22 cellular contexts compared by ENCODE assay signal in genomic region chr21:46442938-46443337, GRCh38. TPM values are rescaled to one million over a fixed set of nuclear protein-coding genes. Genes with fewer than 3 reads are reported as not detected.
DNase-seq lines count a peak whose midpoint lies in the region; ATAC-seq, FAIRE-seq and TF ChIP-seq lines count a peak whose summit lies in the region.
"Had no signal": no experiment of that assay in that cellular context is flagged by ENCODE, and none has a peak within 500 bp of the region (broad histone marks: within the 10 kb centered on the region; RNA-seq: fewer than 3 reads in every experiment).

No MANE protein-coding gene starts in this region.

- H3K4me1 Mint-ChIP-seq in activated CD8-positive, alpha-beta T cell treated with anti-CD3 and anti-CD28 coated beads, Interleukin-2, amount 10 ng/mL, durations not matched to agents 7 days and 5 days (ENCODE audit: low read depth), result peaks cover 8% of the 10 kb centered on the region

- no peak for TF ChIP-seq CTCF in HepG2 (CRISPR knock-in tag; IDR thresholded peaks at IDR 0.05)
- no peak for TF ChIP-seq CTCF in right lobe of liver (IDR thresholded peaks at IDR 0.05)

- no peak overlapping the region for H3K4me2 ChIP-seq in HepG2 (ENCODE audit: low read depth, low read length)
- H3K4me2 ChIP-seq: PC-9, SK-N-SH had no signal

- CTCF ChIA-PET in HepG2 (lab: Yijun Ruan, JAX; ENCODE audit: low intra/inter-chr PET ratio, low total read pairs), result no interaction called here
- CTCF ChIA-PET in activated CD8-positive, alpha-beta T cell treated with anti-CD3 and anti-CD28 coated beads, Interleukin-2, amount 10 ng/mL, durations not matched to agents 7 days and 5 days (lab: Charles Lee), result no interaction called here

- intact Hi-C loops in HepG2 (cut with micrococcal nuclease; ENCODE audit: unreplicated experiment), result no loop called here
- intact Hi-C loops in right lobe of liver (cut with DNase I), result no loop called here

- no peak for TF ChIP-seq RAD21 in HepG2 (CRISPR knock-in tag; IDR thresholded peaks at IDR 0.05)

- no peaks in the 10 kb centered on the region for H3K9me3 Mint-ChIP-seq in activated CD8-positive, alpha-beta T cell treated with anti-CD3 and anti-CD28 coated beads, Interleukin-2, amount 10 ng/mL, durations not matched to agents 7 days and 5 days (ENCODE audit: insufficient read depth)

- H2AFZ ChIP-seq in HepG2 (ENCODE audit: low read length), result no peak overlapping the region
- H2AFZ ChIP-seq: PC-9 had no signal

- peaks cover 71% of the 10 kb centered on the region for H3K36me3 Mint-ChIP-seq in activated CD8-positive, alpha-beta T cell treated with anti-CD3 and anti-CD28 coated beads, Interleukin-2, amount 10 ng/mL, durations not matched to agents 7 days and 5 days (ENCODE audit: low read depth)

- in situ Hi-C loops in HepG2 (cut with HindIII; ENCODE audit: extremely low pct_ligation_motif_present, low pct_unique_long_range_greater_than_20kb), result no loop called here

- no peaks in the 10 kb centered on the region for H3K27me3 Mint-ChIP-seq in activated CD8-positive, alpha-beta T cell treated with anti-CD3 and anti-CD28 coated beads, Interleukin-2, amount 10 ng/mL, durations not matched to agents 7 days and 5 days (ENCODE audit: low read depth)

- no peaks in the 10 kb centered on the region for H4K20me1 ChIP-seq in HepG2 (ENCODE audit: insufficient read depth, low read length)

- H3K4me3 Mint-ChIP-seq in activated CD8-positive, alpha-beta T cell treated with anti-CD3 and anti-CD28 coated beads, Interleukin-2, amount 10 ng/mL, durations not matched to agents 7 days and 5 days, result no peak overlapping the region

- H3K4me1 ChIP-seq in HepG2 (ENCODE audit: insufficient read depth, low read length) (peaks cover 11% of the 10 kb centered on the region), right lobe of liver (peaks cover 0 to 8% (median 0%) of the 10 kb centered on the region in 4 donors), iPS-18a (ENCODE audit: control insufficient read depth, low read depth, low read length) (peaks cover 4% of the 10 kb centered on the region)
- H3K4me1 ChIP-seq: pancreas had no signal

- TF ChIP-seq EP300 in HepG2 (IDR thresholded peaks at IDR 0.05; ENCODE audit: low read depth in 2 of 2, low read length in 2 of 2), result no peak
- TF ChIP-seq EP300 in HepG2 (CRISPR knock-in tag; IDR thresholded peaks at IDR 0.05; ENCODE audit: borderline replicate concordance), result no peak

- H3K9ac ChIP-seq in HepG2 (ENCODE audit: insufficient read depth, low read depth, low read length) (no peak overlapping the region), iPS-18a (ENCODE audit: low read length) (no peak overlapping the region)
- H3K9ac ChIP-seq: SK-N-SH had no signal

- WGBS in HepG2 (ENCODE audit: low lambda C conversion rate), result 96% methylated on average over 14 of the region's 15 CpGs
- WGBS in right lobe of liver (ENCODE audit: insufficient coverage, low coverage, low lambda C conversion rate, missing lambda C conversion rate), result 87% methylated on average over 12 of the region's 15 CpGs

- no peak for FAIRE-seq in HepG2 (lab: Jason Lieb, UNC)
- FAIRE-seq: pancreas, small intestine had no signal

- peak overlapping the region; percentile 50 for H3K27ac Mint-ChIP-seq in activated CD8-positive, alpha-beta T cell treated with anti-CD3 and anti-CD28 coated beads, Interleukin-2, amount 10 ng/mL, durations not matched to agents 7 days and 5 days

- H3K9me3 ChIP-seq in HepG2 (ENCODE audit: low read length) (no peaks in the 10 kb centered on the region), right lobe of liver (no peaks in the 10 kb centered on the region), iPS-18a (ENCODE audit: control insufficient read depth, low read depth, low read length) (no peaks in the 10 kb centered on the region)
- H3K9me3 ChIP-seq: adrenal gland, pancreas, SK-N-SH, thoracic aorta had no signal

- TF ChIP-seq POLR2A in HepG2 (IDR thresholded peaks at IDR 0.05; ENCODE audit: insufficient read depth in 1 of 2, low read depth in 2 of 2, low read length in 2 of 2) (no peak), right lobe of liver (IDR thresholded peaks at IDR 0.05) (no peak)

- no TSS peak for BruUV-seq in HepG2 (replicated peaks; lab: Mats Ljungman, UMichigan)

- no peaks in the 10 kb centered on the region for H3K79me2 ChIP-seq in HepG2 (ENCODE audit: insufficient read depth, low read length)

- H3K27me3 ChIP-seq in HepG2 (ENCODE audit: control insufficient read depth in 1 of 2, insufficient read depth in 2 of 2, low read length in 2 of 2) (no peaks in the 10 kb centered on the region), right lobe of liver (no peaks in the 10 kb centered on the region), iPS-18a (ENCODE audit: control insufficient read depth, insufficient read depth, low read length) (no peaks in the 10 kb centered on the region)
- H3K27me3 ChIP-seq: adrenal gland, pancreas had no signal

- H3K36me3 ChIP-seq in HepG2 (replicated peaks in 1 of 2; ENCODE audit: control insufficient read depth in 1 of 2, insufficient read depth in 2 of 2, low read length in 2 of 2) (peaks cover 10 to 49% of the 10 kb centered on the region in 2 experiments), right lobe of liver (peaks cover 0 to 44% (median 7%) of the 10 kb centered on the region in 4 donors), iPS-18a (ENCODE audit: control insufficient read depth, low read depth, low read length) (peaks cover 47% of the 10 kb centered on the region)

- H3K4me3 ChIP-seq in HepG2 (replicated peaks in 1 of 3; ENCODE audit: insufficient read depth in 1 of 3, low read depth in 2 of 3, low read length in 3 of 3) (no peak overlapping the region), right lobe of liver (no peak overlapping the region), iPS-18a (ENCODE audit: low read length) (no peak overlapping the region)
- H3K4me3 ChIP-seq: adrenal gland, pancreas, PC-9, thoracic aorta had no signal

- no peak for ATAC-seq in HepG2
- no peak for ATAC-seq in right lobe of liver
- ATAC-seq in activated CD8-positive, alpha-beta T cell treated with anti-CD3 and anti-CD28 coated beads, Interleukin-2, amount 10 ng/mL, durations not matched to agents 7 days and 5 days, result no peak
- no peak for ATAC-seq in GM21367 (IDR thresholded peaks at IDR 0.05; ENCODE audit: unreplicated experiment)
- ATAC-seq: left colon, pancreas had no signal

- H3K27ac ChIP-seq in HepG2 (ENCODE audit: extremely low read length, insufficient read depth, low read length) (no peak overlapping the region), right lobe of liver (no peak overlapping the region), iPS-18a (ENCODE audit: low read length) (peak overlapping the region; percentile 18), substantia nigra (ENCODE audit: low read depth, low read length, poor library complexity, severe bottlenecking) (peak overlapping the region; percentile 87)
- H3K27ac ChIP-seq: pancreas, PC-9, thoracic aorta had no signal

- DNase-seq in HepG2 (ENCODE audit: low spot score) (no peak), right lobe of liver (no peak), substantia nigra (lab: John Stamatoyannopoulos, UW) (peak in 26 of 49 donors; percentile 11 to 72 (median 48)), NCI-H187 treated with DMSO at 0.1 percent for 48 hours (lab: John Stamatoyannopoulos, UW) (no peak), DMS153 treated with DMSO at 0.1 percent for 48 hours (lab: John Stamatoyannopoulos, UW; ENCODE audit: unreplicated experiment) (no peak)
- no peak for DNase-seq in activated CD8-positive, alpha-beta T cell treated with anti-CD3 and anti-CD28 coated beads, Interleukin-2, amount 10 ng/mL, durations not matched to agents 7 days and 5 days
- DNase-seq: activated CD4-positive, alpha-beta T cell treated with anti-CD3 and anti-CD28 coated beads, Interleukin-2, amount 50 U/mL, for 4 hours; adrenal gland; central memory CD4-positive, alpha-beta T cell; COR-L47; left colon; NCI-H1048; NCI-H748 treated with DMSO at 0.1 percent for 48 hours; pancreas; PC-9; SK-N-SH; small intestine; stimulated activated CD4-positive, alpha-beta T cell treated with anti-CD3 and anti-CD28 coated beads, Interleukin-4, amount 100 ng/mL, for 4 hours; stimulated activated CD8-positive, alpha-beta memory T cell treated with anti-CD3 and anti-CD28 coated beads, Interleukin-4, amount 100 ng/mL, for 48 hours had no signal

- POLR2A ChIA-PET in HepG2 (lab: Yijun Ruan, JAX), result no interaction called here
- POLR2A ChIA-PET in activated CD8-positive, alpha-beta T cell treated with anti-CD3 and anti-CD28 coated beads, Interleukin-2, amount 10 ng/mL, durations not matched to agents 7 days and 5 days (lab: Charles Lee), result no interaction called here

TF ChIP-seq in HepG2, 621 proteins besides CTCF, POLR2A, EP300 and RAD21:
- TF ChIP-seq ZNF484 (CRISPR knock-in tag; IDR thresholded peaks at IDR 0.05; ENCODE audit: borderline replicate concordance, low read depth), result no peak
- peak; percentile 69 for TF ChIP-seq NFE2L2 (IDR thresholded peaks at IDR 0.05; ENCODE audit: low read length)
- no peak for TF ChIP-seq ZBTB42 (CRISPR knock-in tag; IDR thresholded peaks at IDR 0.05)

RNA-seq across cellular contexts. Expression of gene DIP2A, which starts 15.8 kb away (rescaled TPM):
- 14.3 and 18.5 TPM in 2 replicates for total RNA-seq in HepG2 (2016; rRNA removed; fragmentation: Illumina TruSeq; extraction: Trizol)
- total RNA-seq in HepG2 (2016; cell fraction: cytosol; rRNA removed; fragmentation: Illumina TruSeq; extraction: Trizol; ENCODE audit: low read depth), result 10.2 and 10.8 TPM in 2 replicates
- 13.5 and 16.4 TPM in 2 replicates for total RNA-seq in HepG2 (2016; cell fraction: insoluble cytoplasmic fraction; rRNA removed; fragmentation: Illumina TruSeq; extraction: Trizol)
- 12.6 and 13.7 TPM in 2 replicates for total RNA-seq in HepG2 (2016; cell fraction: membrane; rRNA removed; fragmentation: Illumina TruSeq; extraction: Trizol)
- 25.8 and 30.7 TPM in 2 replicates for total RNA-seq in HepG2 (2016; cell fraction: nucleus; rRNA removed; fragmentation: Illumina TruSeq; extraction: Trizol)
- polyA plus RNA-seq in HepG2 (2011; rRNA removed), result 37.6 and 39.6 TPM in 2 replicates
- 16.3 and 17.3 TPM in 2 replicates for polyA plus RNA-seq in HepG2 (2011; cell fraction: cytosol; rRNA removed)
- 116 and 124 TPM in 2 replicates for polyA plus RNA-seq in HepG2 (2011; cell fraction: nucleus; rRNA removed)
- 21.3 and 25.5 TPM in 2 replicates for polyA plus RNA-seq in HepG2 (2012)
- polyA plus RNA-seq in HepG2 (2016; cell fraction: cytosol; fragmentation: Illumina TruSeq; extraction: Trizol; ENCODE audit: low read depth), result 2.1 and 2.2 TPM in 2 replicates
- polyA plus RNA-seq in HepG2 (2016; cell fraction: insoluble cytoplasmic fraction; fragmentation: Illumina TruSeq; extraction: Trizol; ENCODE audit: low read depth), result 13.0 and 14.5 TPM in 2 replicates
- polyA plus RNA-seq in HepG2 (2016; cell fraction: membrane; fragmentation: Illumina TruSeq; extraction: Trizol; ENCODE audit: low read depth), result 3.5 and 5.2 TPM in 2 replicates
- 63.2 and 73.6 TPM in 2 replicates for polyA plus RNA-seq in HepG2 (2016; cell fraction: nucleus; fragmentation: Illumina TruSeq; extraction: Trizol; ENCODE audit: insufficient read depth, low read depth)
- 62.8 and 78.2 TPM in 2 replicates for polyA minus RNA-seq in HepG2 (2011; rRNA and poly(A)+ RNA removed; ENCODE audit: low replicate concordance)
- polyA minus RNA-seq in HepG2 (2011; cell fraction: cytosol; rRNA and poly(A)+ RNA removed), result 14.9 and 16.2 TPM in 2 replicates
- 89.9 and 90.4 TPM in 2 replicates for polyA minus RNA-seq in HepG2 (2011; cell fraction: nucleus; rRNA and poly(A)+ RNA removed)
- total RNA-seq in right lobe of liver, result 10 to 100 TPM; 12.3 to 14.4 (median 13.1) TPM
- 10 to 100 TPM; 53.7 to 53.9 TPM for total RNA-seq in activated CD8-positive, alpha-beta T cell treated with anti-CD3 and anti-CD28 coated beads, Interleukin-2, amount 10 ng/mL, durations not matched to agents 7 days and 5 days

Comparison
In these comparisons a context has a peak if more than half of its experiments do, and no peak if none do; other contexts are left out.
1. DNase-seq: peak in substantia nigra (26 of 49); none in HepG2 (single experiment), right lobe of liver (0 of 3), activated CD8-positive, alpha-beta T cell treated with anti-CD3 and anti-CD28 coated beads, Interleukin-2, amount 10 ng/mL, durations not matched to agents 7 days and 5 days (single experiment), NCI-H187 treated with DMSO at 0.1 percent for 48 hours (single experiment) and DMS153 treated with DMSO at 0.1 percent for 48 hours (single experiment).
2. H3K27ac ChIP-seq: peak in iPS-18a (single experiment) and substantia nigra (single experiment); none in HepG2 (single experiment) and right lobe of liver (0 of 3).